Comparison of ENCODE assay signal across 9 cellular contexts in the genomic region with DNA sequence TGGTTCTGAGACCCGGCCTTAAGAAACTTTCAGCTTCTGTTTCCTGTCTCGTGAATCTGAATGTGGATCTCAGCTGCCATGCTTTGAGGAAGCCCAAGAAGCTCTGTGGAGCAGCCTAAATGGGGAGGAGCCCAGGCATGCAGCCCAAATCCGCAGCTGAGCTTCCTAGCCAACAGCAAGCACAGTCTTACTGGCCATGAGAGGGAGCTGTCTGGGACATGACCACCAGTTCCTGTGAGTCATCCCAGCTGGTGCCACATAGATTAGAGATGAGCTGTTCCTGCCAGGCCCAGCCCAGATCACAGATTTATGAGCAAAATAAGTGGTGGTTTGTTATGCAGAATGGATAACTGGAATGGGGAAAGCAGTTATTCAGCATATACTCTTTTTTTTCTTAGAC.
DNase-seq lines count a peak whose midpoint lies in the region; FAIRE-seq and TF ChIP-seq lines count a peak whose summit lies in the region.
"Had no signal": no experiment of that assay in that cellular context is flagged by ENCODE, and none has a peak within 500 bp of the region (broad histone marks: within the 10 kb centered on the region; RNA-seq: fewer than 3 reads in every experiment).

No MANE protein-coding gene starts in this region.

- H3K27ac Mint-ChIP-seq in CD8-positive, alpha-beta memory T cell: no peak overlapping the region

- POLR2A ChIA-PET in CD8-positive, alpha-beta memory T cell (lab: Charles Lee): no interaction called here

- no peaks in the 10 kb centered on the region for H3K36me3 Mint-ChIP-seq in CD8-positive, alpha-beta memory T cell

- DNase-seq in A172 (ENCODE audit: low spot score) (peak; percentile 98), GM04503 (ENCODE audit: low read depth) (peak; percentile 79), RPMI7951 (ENCODE audit: low read depth) (peak; percentile 97), erythroblast (lab: John Stamatoyannopoulos, UW) (peak; percentile 35 to 53), GM13977 (ENCODE audit: low spot score) (no peak), nucleus accumbens (lab: John Stamatoyannopoulos, UW) (no peak), D721Med (ENCODE audit: insufficient read length, low spot score) (no peak)
- DNase-seq in CD8-positive, alpha-beta memory T cell: no peak

- H3K36me3 ChIP-seq in CD8-positive, alpha-beta memory T cell (ENCODE audit: insufficient read depth, low read length): no peaks in the 10 kb centered on the region

- no peaks in the 10 kb centered on the region for H3K27me3 ChIP-seq in CD8-positive, alpha-beta memory T cell (ENCODE audit: insufficient read depth, low read length, poor library complexity, severe bottlenecking)

- no peak overlapping the region for H3K4me3 ChIP-seq in CD8-positive, alpha-beta memory T cell (ENCODE audit: low read length)

- no peak for TF ChIP-seq POLR2A in erythroblast (IDR thresholded peaks at IDR 0.05; ENCODE audit: low read length)

- H3K4me1 ChIP-seq in CD8-positive, alpha-beta memory T cell (ENCODE audit: insufficient read depth, low read length): no peaks in the 10 kb centered on the region

- FAIRE-seq in D721Med (lab: Jason Lieb, UNC): no peak

- H3K27me3 Mint-ChIP-seq in CD8-positive, alpha-beta memory T cell: peaks cover 0 to 4% of the 10 kb centered on the region in 2 donors

- peaks cover 5 to 10% (median 6%) of the 10 kb centered on the region in 5 donors for H3K9me3 Mint-ChIP-seq in CD8-positive, alpha-beta memory T cell

- H3K27ac ChIP-seq in CD8-positive, alpha-beta memory T cell (ENCODE audit: low read depth, low read length): no peak overlapping the region

- CTCF ChIA-PET in CD8-positive, alpha-beta memory T cell (lab: Charles Lee): no interaction called here

- in situ Hi-C loops in GM13977 (cut with MboI; ENCODE audit: low pct_unique_long_range_greater_than_20kb, low sequenced_read_pairs, unreplicated experiment): no loop called here

- H3K9me3 ChIP-seq in CD8-positive, alpha-beta memory T cell (ENCODE audit: low read length): no peaks in the 10 kb centered on the region

- TF ChIP-seq CTCF in GM13977 (IDR thresholded peaks at IDR 0.05; ENCODE audit: extremely low read depth, insufficient read depth, missing control alignments) (no peak), D721Med (IDR thresholded peaks at IDR 0.05; ENCODE audit: insufficient read depth, missing control alignments) (no peak)

- no peak overlapping the region for H3K4me3 Mint-ChIP-seq in CD8-positive, alpha-beta memory T cell
- H3K4me3 Mint-ChIP-seq: neural crest cell had no signal

- H3K4me1 Mint-ChIP-seq in CD8-positive, alpha-beta memory T cell: no peaks in the 10 kb centered on the region

Comparison
In these comparisons a context has a peak if more than half of its experiments do, and no peak if none do; other contexts are left out.
1. DNase-seq: peak in A172 (single experiment), GM04503 (single experiment), RPMI7951 (single experiment) and erythroblast (2 of 2); none in GM13977 (single experiment), nucleus accumbens (0 of 56), D721Med (single experiment) and CD8-positive, alpha-beta memory T cell (0 of 5).